Comparison of ENCODE assay signal across 8 cellular contexts in the genomic region with DNA sequence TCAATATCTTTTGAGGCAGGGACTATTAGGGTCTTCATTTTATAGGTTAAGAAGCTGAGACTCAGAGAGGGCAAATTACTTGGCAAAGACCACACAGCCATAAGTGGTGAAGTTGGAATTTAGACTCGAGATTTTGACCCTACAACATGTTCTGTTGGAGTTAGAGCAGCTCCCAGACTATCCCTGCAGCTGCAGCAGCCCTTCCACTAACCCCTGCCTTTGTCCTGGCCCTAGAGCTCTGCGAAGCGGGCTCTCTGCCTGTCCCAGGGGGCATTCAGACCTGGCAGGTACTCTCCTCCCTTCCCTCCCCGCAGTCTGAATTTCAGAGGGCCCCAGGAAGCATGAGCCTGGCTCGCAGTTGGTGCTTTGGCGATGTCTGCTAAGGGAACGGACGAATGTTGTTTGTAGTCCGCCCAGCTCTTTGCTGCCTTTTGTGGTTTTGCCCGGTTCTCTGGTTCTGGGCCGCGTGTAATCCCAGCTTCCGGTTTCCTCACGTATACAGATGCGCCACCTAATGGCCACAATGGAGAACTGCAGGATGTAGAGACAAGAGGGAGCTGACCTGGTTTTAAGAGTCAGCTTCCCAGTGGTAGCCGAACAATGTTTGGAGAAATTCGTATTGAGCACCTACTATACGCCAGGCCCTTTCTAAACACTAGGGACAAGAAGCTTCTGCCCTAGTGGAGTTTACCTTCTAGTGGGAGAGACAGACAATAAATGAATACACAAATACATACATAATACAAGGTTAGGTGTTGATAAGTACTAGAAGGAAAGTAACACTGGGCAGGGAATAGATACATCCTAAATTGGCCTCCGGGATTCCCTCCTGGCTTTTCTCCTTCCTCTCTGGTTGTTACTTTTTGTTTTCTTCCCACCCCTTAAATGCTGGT.
A peak's percentile ranks its signal among the peaks of the same experiment; 100 is the strongest.
DNase-seq lines count a peak whose midpoint lies in the region; ATAC-seq and TF ChIP-seq lines count a peak whose summit lies in the region.

No MANE protein-coding gene starts in this region.

- peak; percentile 41 for DNase-seq in AG04449 (ENCODE audit: low read depth, low spot score)
- peak; percentile 85 for DNase-seq in NCI-H345 (lab: John Stamatoyannopoulos, UW)
- peak; percentile 50 for DNase-seq in activated CD4-positive, CD25-positive, alpha-beta regulatory T cell treated with anti-CD3 and anti-CD28 coated beads, Interleukin-2, amount 50 U/mL, for 16 hours (ENCODE audit: low read depth, low spot score)
- DNase-seq in cerebellum (ENCODE audit: low spot score), result peak; percentile 81
- peak; percentile 83 for DNase-seq in kidney tubule cell (ENCODE audit: low spot score)
- peak; percentile 25 to 50 (median 44) for DNase-seq in stimulated activated CD4-positive, alpha-beta T cell treated with anti-CD3 and anti-CD28 coated beads, Interleukin-1b, Interleukin-23, amount 100 ng/mL, for 24 hours (ENCODE audit: low read depth in 4 of 4, low spot score in 1 of 4)

- ATAC-seq in GM18868 (IDR thresholded peaks at IDR 0.05; ENCODE audit: unreplicated experiment) (peak; percentile 67), HG03175 (IDR thresholded peaks at IDR 0.05; ENCODE audit: unreplicated experiment) (peak; percentile 78)

- peak overlapping the region; percentile 24; the same call in 1 of the 2 replicates for H3K4me3 ChIP-seq in AG04449 (ENCODE audit: low read depth, low read length)

- POLR2A ChIA-PET in AG04449 (lab: Yijun Ruan, JAX), result interaction anchor here (1.0 to 1.1 kb wide), 2 partner anchors 162 to 171 kb away, joined by 4 read pairs; no protein-coding TSS in a partner anchor

- TF ChIP-seq CTCF in AG04449 (IDR thresholded peaks at IDR 0.05; ENCODE audit: insufficient read depth, low read length, missing control alignments), result peak; percentile 89

- CTCF ChIA-PET in AG04449 (lab: Yijun Ruan, JAX), result interaction anchor here (0.6 to 10.2 kb wide), 75 partner anchors 8 to 590 kb away, joined by 3 to 260 read pairs (median 4); partner anchors contain the start of gene DCPS

Comparison
In these comparisons a context has a peak if more than half of its experiments do, and no peak if none do; other contexts are left out.
1. Peak in every context shown above with its lines: DNase-seq, ATAC-seq and H3K4me3 ChIP-seq.